In the genomic region with DNA sequence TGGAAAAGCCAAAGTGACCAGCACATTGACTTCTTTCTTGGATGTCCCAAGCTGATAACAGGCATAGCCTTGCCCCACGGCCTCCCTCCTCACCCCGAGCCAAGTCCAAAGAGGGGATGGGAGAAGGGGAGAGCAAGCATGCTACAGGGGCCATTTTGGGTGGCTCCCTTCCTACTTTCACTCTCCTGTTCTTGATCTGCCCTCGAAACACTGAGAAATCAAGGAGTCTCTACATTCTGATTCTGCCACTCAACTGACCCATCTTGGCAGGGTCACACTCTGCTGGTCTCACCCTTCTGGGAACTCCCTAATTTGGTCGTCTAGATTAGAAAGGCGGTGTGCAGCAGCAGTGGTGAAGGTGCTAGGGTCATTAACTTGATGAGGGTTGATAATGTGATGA, we compare ENCODE assay signal across 30 cellular contexts. TPM values are rescaled to one million over a fixed set of nuclear protein-coding genes. Genes with fewer than 3 reads are reported as not detected.
"Had no signal": no experiment of that assay in that cellular context is flagged by ENCODE, and none has a peak within 500 bp of the region (broad histone marks: within the 10 kb centered on the region; RNA-seq: fewer than 3 reads in every experiment).

No MANE protein-coding gene starts in this region.

- H3K36me3 ChIP-seq: left lung, lower lobe of right lung, pancreas, prostate gland, stomach, suprapubic skin, thoracic aorta, tibial artery had no signal

- H3K27ac Mint-ChIP-seq: naive B cell; natural killer cell; stimulated activated naive B cell treated with anti-CD40 and anti-IgM and Interleukin-4, amounts not matched to agents 10 μg/mL and 1 μg/mL and 100 μg/mL, for 72 hours; type B pancreatic cell had no signal

- H3K4me1 ChIP-seq: left lung, lower lobe of right lung, pancreas, prostate gland, stomach had no signal

- H3K27me3 ChIP-seq: left lung, pancreas, stomach, suprapubic skin, tibial artery had no signal

- H3K4me3 ChIP-seq: left lung, lower lobe of right lung, pancreas, prostate gland, skin epidermis, stomach, suprapubic skin, thoracic aorta, tibial artery had no signal

- H3K27ac ChIP-seq: left lung, lower lobe of right lung, pancreas, prostate gland, stomach, suprapubic skin had no signal

- H3K36me3 Mint-ChIP-seq: stimulated activated naive B cell treated with anti-CD40 and anti-IgM and Interleukin-4, amounts not matched to agents 10 μg/mL and 1 μg/mL and 100 μg/mL, for 72 hours had no signal

- H3K4me3 Mint-ChIP-seq: naive B cell; natural killer cell; neural crest cell; stimulated activated naive B cell treated with anti-CD40 and anti-IgM and Interleukin-4, amounts not matched to agents 10 μg/mL and 1 μg/mL and 100 μg/mL, for 72 hours; type B pancreatic cell had no signal

- H3K4me1 Mint-ChIP-seq: naive B cell; natural killer cell; stimulated activated naive B cell treated with anti-CD40 and anti-IgM and Interleukin-4, amounts not matched to agents 10 μg/mL and 1 μg/mL and 100 μg/mL, for 72 hours had no signal

- FAIRE-seq: kidney, pancreas had no signal

- H3K9me3 ChIP-seq: pancreas, prostate gland, suprapubic skin, thoracic aorta, tibial artery had no signal

- DNase-seq: head of caudate nucleus; hippocampal formation; kidney; left colon; left lung; lower lobe of right lung; mammary epithelial cell; mesenchymal stem cell; naive B cell; natural killer cell; nucleus accumbens; pancreas; posterior cingulate gyrus; retina; right cardiac atrium; stimulated activated CD4-positive, alpha-beta T cell treated with anti-CD3 and anti-CD28 coated beads, Interleukin-12 subunit alpha, Interleukin-12 subunit beta, amount 100 ng/mL, for 4 hours; stimulated activated CD4-positive, alpha-beta T cell treated with anti-CD3 and anti-CD28 coated beads, Interleukin-15, amount 100 ng/mL, for 24 hours; stimulated activated CD4-positive, alpha-beta T cell treated with anti-CD3 and anti-CD28 coated beads, Interleukin-2, amount 100 ng/mL, for 24 hours; stimulated activated CD4-positive, alpha-beta T cell treated with anti-CD3 and anti-CD28 coated beads, Interleukin-4, amount 100 ng/mL, for 1 hour; stimulated activated naive B cell treated with anti-CD40 and anti-IgM and Interleukin-4, amounts not matched to agents 10 μg/mL and 1 μg/mL and 100 μg/mL, for 72 hours; stimulated activated naive CD8-positive, alpha-beta T cell treated with anti-CD3 and anti-CD28 coated beads, Interleukin-15, Interleukin-2, amounts not matched to agents 100 U/mL and 50 U/mL, for 24 hours; stomach; tibial artery had no signal

RNA-seq across cellular contexts. Expression of a gene that starts 47.9 kb away (rescaled TPM):
- total RNA-seq: mononuclear cell had no signal
- polyA plus RNA-seq: mammary epithelial cell had no signal
